16 cellular contexts compared by ENCODE assay signal in genomic region chr2:231429916-231430315, GRCh38. TPM values are rescaled to one million over a fixed set of nuclear protein-coding genes. Genes with fewer than 3 reads are reported as not detected.
A peak's percentile ranks its signal among the peaks of the same experiment; 100 is the strongest.
DNase-seq lines count a peak whose midpoint lies in the region; ATAC-seq and TF ChIP-seq lines count a peak whose summit lies in the region.
"Had no signal": no experiment of that assay in that cellular context is flagged by ENCODE, and none has a peak within 500 bp of the region (broad histone marks: within the 10 kb centered on the region; RNA-seq: fewer than 3 reads in every experiment).

No MANE protein-coding gene starts in this region.

- no peaks in the 10 kb centered on the region for H3K27me3 ChIP-seq in WERI-Rb-1 (ENCODE audit: insufficient read depth, low read depth, severe bottlenecking)
- H3K27me3 ChIP-seq: BLaER1 treated with 17β-estradiol and CSF1 and Interleukin-3, amounts not matched to agents 10 nM and 100 nM had no signal

- H3K9me3 Mint-ChIP-seq in glutamatergic neuron (ENCODE audit: unreplicated experiment): peaks cover 4% of the 10 kb centered on the region

- no peaks in the 10 kb centered on the region for H3K27me3 Mint-ChIP-seq in glutamatergic neuron (ENCODE audit: unreplicated experiment)
- H3K27me3 Mint-ChIP-seq: CD4-positive, alpha-beta T cell had no signal

- DNase-seq in OCI-M1 (lab: John Stamatoyannopoulos, UW) (peak; percentile 28), WERI-Rb-1 (no peak), glutamatergic neuron (no peak), posterior vena cava (ENCODE audit: low spot score) (peak; percentile 2), mucosa of descending colon (no peak)
- DNase-seq: Caco-2; CD4-positive, alpha-beta T cell; H7; HFFc6; IMR-90 had no signal

- H3K4me1 ChIP-seq in mucosa of descending colon (ENCODE audit: low read depth): no peaks in the 10 kb centered on the region

- H3K27ac Mint-ChIP-seq in glutamatergic neuron (ENCODE audit: unreplicated experiment): peak overlapping the region; percentile 66
- H3K27ac Mint-ChIP-seq: B cell; CD4-positive, alpha-beta T cell; GM23338; HFFc6 had no signal

- ATAC-seq in mucosa of descending colon: no peak
- ATAC-seq in HG03135 (IDR thresholded peaks at IDR 0.05; ENCODE audit: unreplicated experiment): no peak
- ATAC-seq: GM23338, HCT116 had no signal

- peaks cover 5% of the 10 kb centered on the region for H3K4me1 Mint-ChIP-seq in glutamatergic neuron (ENCODE audit: low read depth, unreplicated experiment)
- H3K4me1 Mint-ChIP-seq: B cell had no signal

- no peak overlapping the region for H3K4me3 ChIP-seq in WERI-Rb-1 (ENCODE audit: low read depth, low read length)
- no peak overlapping the region for H3K4me3 ChIP-seq in mucosa of descending colon
- H3K4me3 ChIP-seq: BLaER1 treated with 17β-estradiol and CSF1 and Interleukin-3, amounts not matched to agents 10 nM and 100 nM; GM23338 had no signal

- H3K27ac ChIP-seq in WERI-Rb-1: peak overlapping the region; percentile 61
- H3K27ac ChIP-seq: BLaER1 treated with 17β-estradiol and CSF1 and Interleukin-3, amounts not matched to agents 10 nM and 100 nM had no signal

- TF ChIP-seq CTCF in WERI-Rb-1 (IDR thresholded peaks at IDR 0.05; ENCODE audit: low read depth, low read length): no peak
- TF ChIP-seq CTCF in glutamatergic neuron (IDR thresholded peaks at IDR 0.05; ENCODE audit: partially characterized antibody, unreplicated experiment): no peak
- no peak for TF ChIP-seq CTCF in mucosa of descending colon (IDR thresholded peaks at IDR 0.05)

- peaks cover 12% of the 10 kb centered on the region for H3K9me3 ChIP-seq in WERI-Rb-1 (ENCODE audit: severe bottlenecking)
- peaks cover 5% of the 10 kb centered on the region for H3K9me3 ChIP-seq in mucosa of descending colon
- H3K9me3 ChIP-seq: Caco-2 had no signal

- H3K4me3 Mint-ChIP-seq in glutamatergic neuron (ENCODE audit: unreplicated experiment): no peak overlapping the region
- H3K4me3 Mint-ChIP-seq: B cell; CD4-positive, alpha-beta T cell; GM23338; HFFc6 had no signal

- no peaks in the 10 kb centered on the region for H3K36me3 ChIP-seq in WERI-Rb-1
- H3K36me3 ChIP-seq in mucosa of descending colon (ENCODE audit: low read depth): no peaks in the 10 kb centered on the region
- H3K36me3 ChIP-seq: BLaER1 treated with 17β-estradiol and CSF1 and Interleukin-3, amounts not matched to agents 10 nM and 100 nM had no signal

- intact Hi-C loops in posterior vena cava (cut with DNase I) (no loop called here), mucosa of descending colon (cut with DNase I, micrococcal nuclease) (no loop called here)

- H3K36me3 Mint-ChIP-seq in glutamatergic neuron (ENCODE audit: unreplicated experiment): peaks cover 5% of the 10 kb centered on the region

RNA-seq across cellular contexts. Expression of gene NCL, which starts 34.4 kb away (rescaled TPM):
- total RNA-seq in glutamatergic neuron (ENCODE audit: unreplicated experiment) (320 TPM), posterior vena cava (100 to 1,000 TPM; 341 to 448 TPM), mucosa of descending colon (100 to 1,000 TPM; 239 to 369 (median 328) TPM)

RNA-seq across cellular contexts. Expression of gene B3GNT7, which starts 34.4 kb away (rescaled TPM):
- total RNA-seq in glutamatergic neuron (ENCODE audit: unreplicated experiment) (0.27 TPM), posterior vena cava (1 to 10 TPM; 5.7 to 7.7 TPM), mucosa of descending colon (100 to 1,000 TPM in 2 of 3 donors, 10 to 100 TPM in 1; 77.7 to 330 (median 149) TPM)
- total RNA-seq: A172 had no signal

Comparison
In these comparisons a context has a peak if more than half of its experiments do, and no peak if none do; other contexts are left out.
1. DNase-seq: peak in OCI-M1 (single experiment) and posterior vena cava (single experiment); none in WERI-Rb-1 (single experiment), glutamatergic neuron (single experiment) and mucosa of descending colon (0 of 3).
2. RNA of gene B3GNT7, which starts 34.4 kb away (total RNA-seq): 77.7 to 330 TPM in mucosa of descending colon; 5.7 to 7.7 TPM in posterior vena cava and 0.27 TPM in glutamatergic neuron (single experiment); every median in the first group is over 4 times any median in the second.